In genomic region chr16:5228369-5228768, GRCh38 we compare ENCODE assay signal across 17 cellular contexts.
DNase-seq lines count a peak whose midpoint lies in the region; ATAC-seq and TF ChIP-seq lines count a peak whose summit lies in the region.
"Had no signal": no experiment of that assay in that cellular context is flagged by ENCODE, and none has a peak within 500 bp of the region (broad histone marks: within the 10 kb centered on the region; RNA-seq: fewer than 3 reads in every experiment).

No MANE protein-coding gene starts in this region.

- TF ChIP-seq EP300 in tibial nerve (IDR thresholded peaks at IDR 0.05) = no peak

- WGBS in tibial nerve, 2 donors = 8 to 15% methylated on average over 3 of the region's 3 CpGs

- H3K4me3 Mint-ChIP-seq in GM23338 (no peak overlapping the region), endothelial cell (ENCODE audit: unreplicated experiment) (no peak overlapping the region), nephron progenitor cell (no peak overlapping the region)

- peak overlapping the region; percentile 74 for H3K4me2 ChIP-seq in GM23338
- H3K4me2 ChIP-seq: KMS-11, SK-N-SH had no signal

- H3K9me3 Mint-ChIP-seq in GM23338 (peaks cover 18% of the 10 kb centered on the region), endothelial cell (ENCODE audit: unreplicated experiment) (no peaks in the 10 kb centered on the region), nephron progenitor cell (peaks cover 12% of the 10 kb centered on the region)

- H3K36me3 ChIP-seq in GM23338 (ENCODE audit: insufficient read depth) = 0 out of 2 replicates have a peak, but pooled peaks cover 3% of the 10 kb centered on the region
- H3K36me3 ChIP-seq in tibial nerve = no peaks in the 10 kb centered on the region
- H3K36me3 ChIP-seq: HAP-1 had no signal

- H3K27ac ChIP-seq in GM23338 (ENCODE audit: low read depth) (no peak overlapping the region), tibial nerve (no peak overlapping the region)
- H3K27ac ChIP-seq: C4-2B, KMS-11 had no signal

- ATAC-seq in GM23338 (peak; percentile 91), HG02973 (IDR thresholded peaks at IDR 0.05; ENCODE audit: unreplicated experiment) (no peak), HG02588 (IDR thresholded peaks at IDR 0.05; ENCODE audit: unreplicated experiment) (no peak)

- H3K79me2 ChIP-seq in GM23338 (replicated peaks; ENCODE audit: insufficient read depth) = no peaks in the 10 kb centered on the region

- H3K9me3 ChIP-seq in tibial nerve = no peaks in the 10 kb centered on the region
- H3K9me3 ChIP-seq: HAP-1, SK-N-SH had no signal

- 0 out of 2 replicates have a peak, but pooled peaks cover 4% of the 10 kb centered on the region for H3F3A ChIP-seq in GM23338 (replicated peaks; ENCODE audit: low read depth)

- TF ChIP-seq POLR2A in tibial nerve (IDR thresholded peaks at IDR 0.05) = no peak

- H3K36me3 Mint-ChIP-seq in GM23338 (ENCODE audit: low read depth) (peaks cover 17% of the 10 kb centered on the region), endothelial cell (ENCODE audit: low read depth, unreplicated experiment) (no peaks in the 10 kb centered on the region), nephron progenitor cell (ENCODE audit: low read depth) (no peaks in the 10 kb centered on the region)

- no peak for TF ChIP-seq CTCF in GM23338 (conservative IDR thresholded peaks at IDR 0.05; ENCODE audit: low read depth in 2 of 2)
- no peak for TF ChIP-seq CTCF in endothelial cell (IDR thresholded peaks at IDR 0.05; ENCODE audit: unreplicated experiment)
- no peak for TF ChIP-seq CTCF in nephron progenitor cell (IDR thresholded peaks at IDR 0.05)
- no peak for TF ChIP-seq CTCF in tibial nerve (IDR thresholded peaks at IDR 0.05)

- H3K27ac Mint-ChIP-seq in GM23338 = no peak overlapping the region
- no peak overlapping the region for H3K27ac Mint-ChIP-seq in endothelial cell (ENCODE audit: unreplicated experiment)
- no peak overlapping the region for H3K27ac Mint-ChIP-seq in nephron progenitor cell

- H3K27me3 Mint-ChIP-seq in GM23338 (ENCODE audit: insufficient read depth, low read depth, poor library complexity) = peaks cover 5% of the 10 kb centered on the region
- H3K27me3 Mint-ChIP-seq in endothelial cell (ENCODE audit: unreplicated experiment) = peaks cover 2% of the 10 kb centered on the region
- H3K27me3 Mint-ChIP-seq in nephron progenitor cell (ENCODE audit: low read depth, poor library complexity) = peaks cover 39% of the 10 kb centered on the region

- H3K27me3 ChIP-seq in GM23338 (ENCODE audit: insufficient read depth) (no peaks in the 10 kb centered on the region), tibial nerve (no peaks in the 10 kb centered on the region)

- H3K4me1 Mint-ChIP-seq in GM23338 (peaks cover 42% of the 10 kb centered on the region), endothelial cell (ENCODE audit: unreplicated experiment) (peaks cover 3% of the 10 kb centered on the region), nephron progenitor cell (no peaks in the 10 kb centered on the region)

- peaks cover 40% of the 10 kb centered on the region for H3K4me1 ChIP-seq in GM23338 (ENCODE audit: insufficient read depth)
- no peaks in the 10 kb centered on the region for H3K4me1 ChIP-seq in tibial nerve
- H3K4me1 ChIP-seq: HAP-1 had no signal

- H4K20me1 ChIP-seq in GM23338 (replicated peaks; ENCODE audit: insufficient read depth) = no peaks in the 10 kb centered on the region

- H3K4me3 ChIP-seq in GM23338 (0 out of 2 replicates have a peak overlapping the region, but pooled peaks have one; percentile 37), tibial nerve (no peak overlapping the region)
- H3K4me3 ChIP-seq: HAP-1 had no signal

- no peaks in the 10 kb centered on the region for H3K9me2 ChIP-seq in GM23338 (ENCODE audit: insufficient read depth)
- H3K9me2 ChIP-seq: SK-N-SH had no signal

- no peak overlapping the region for H2AFZ ChIP-seq in GM23338

- DNase-seq in GM23338 (ENCODE audit: low spot score) (peak; percentile 86), RKO (ENCODE audit: low spot score) (peak; percentile 13), endothelial cell (ENCODE audit: low spot score) (peak; percentile 18), nephron progenitor cell (peak; percentile 30), NCI-H510A treated with DMSO at 0.1 percent for 48 hours (lab: John Stamatoyannopoulos, UW) (no peak), tibial nerve (ENCODE audit: low spot score in 2 of 2) (no peak)
- DNase-seq: NCI-H1105, NCI-H1694, NCI-H2227 treated with DMSO at 0.1 percent for 48 hours, NCI-H524 treated with DMSO at 0.1 percent for 48 hours, SHP77, SK-N-SH had no signal

TF ChIP-seq in GM23338, 12 proteins besides CTCF, POLR2A, EP300 and RAD21:
- TF ChIP-seq REST (IDR thresholded peaks at IDR 0.05; ENCODE audit: unreplicated experiment) (peak; percentile 79), ZNF331 (CRISPR knock-in tag; IDR thresholded peaks at IDR 0.05; ENCODE audit: low read depth) (no peak)
TF ChIP-seq in GM23338: peak in this region for 1.

Comparison
In these comparisons a context has a peak if more than half of its experiments do, and no peak if none do; other contexts are left out.
1. DNase-seq: peak in GM23338 (single experiment), RKO (single experiment), endothelial cell (single experiment) and nephron progenitor cell (single experiment); none in NCI-H510A treated with DMSO at 0.1 percent for 48 hours (single experiment) and tibial nerve (0 of 2).